In genomic region chr10:47288916-47289495, GRCh38 we compare ENCODE assay signal across 20 cellular contexts. TPM values are rescaled to one million over a fixed set of nuclear protein-coding genes. Genes with fewer than 3 reads are reported as not detected.
DNase-seq lines count a peak whose midpoint lies in the region; ATAC-seq and TF ChIP-seq lines count a peak whose summit lies in the region.
"Had no signal": no experiment of that assay in that cellular context is flagged by ENCODE, and none has a peak within 500 bp of the region (broad histone marks: within the 10 kb centered on the region; RNA-seq: fewer than 3 reads in every experiment).

No MANE protein-coding gene starts in this region.

- H4K8ac ChIP-seq in H9 (replicated peaks; ENCODE audit: insufficient read length, low read depth, low read length), result no peak overlapping the region
- no peak overlapping the region for H4K8ac ChIP-seq in mesendoderm (ENCODE audit: low read depth, low read length)

- H4K91ac ChIP-seq in H9 (ENCODE audit: insufficient read length, low read depth, low read length), result no peak overlapping the region

- H3K4me2 ChIP-seq in GM23338 (no peak overlapping the region), H9 (ENCODE audit: insufficient read depth, insufficient read length, low read length) (no peak overlapping the region), mesendoderm (ENCODE audit: low read length) (no peak overlapping the region)
- H3K4me2 ChIP-seq: BLaER1 had no signal

- H2BK120ac ChIP-seq in H9 (ENCODE audit: low read depth, low read length, poor library complexity, severe bottlenecking) (no peak overlapping the region), mesendoderm (ENCODE audit: low read depth, low read length) (no peak overlapping the region)

- H2AFZ ChIP-seq in GM23338 (no peak overlapping the region), H9 (ENCODE audit: low read length) (no peak overlapping the region)

- DNase-seq in GM23338 (ENCODE audit: low spot score), result no peak
- peak; percentile 24 for DNase-seq in H9
- no peak for DNase-seq in endodermal cell
- peak; percentile 75 for DNase-seq in osteocyte (ENCODE audit: extremely low spot score, unreplicated experiment)
- no peak for DNase-seq in NCI-H1694 (lab: John Stamatoyannopoulos, UW)
- no peak for DNase-seq in GOT3 (lab: John Stamatoyannopoulos, UW)
- no peak for DNase-seq in mesendoderm
- DNase-seq: CD4-positive, alpha-beta T cell; COR-L47; DMS79; KG1; NCI-H1092 treated with DMSO at 0.1 percent for 48 hours; NCI-H1436 treated with DMSO at 0.1 percent for 48 hours; NCI-H2029; NCI-H345; NCI-H524; NCI-H82; SIG-M5 had no signal

- H3K4me1 ChIP-seq in GM23338 (ENCODE audit: insufficient read depth) (no peaks in the 10 kb centered on the region), H9 (ENCODE audit: insufficient read depth, low read length) (no peaks in the 10 kb centered on the region), endodermal cell (ENCODE audit: control insufficient read depth, insufficient read depth, low read length) (no peaks in the 10 kb centered on the region), mesendoderm (ENCODE audit: control insufficient read depth, low read depth, low read length) (no peaks in the 10 kb centered on the region)

- H3K4me3 Mint-ChIP-seq in GM23338, result no peak overlapping the region
- no peak overlapping the region for H3K4me3 Mint-ChIP-seq in H9
- no peak overlapping the region for H3K4me3 Mint-ChIP-seq in endodermal cell
- no peak overlapping the region for H3K4me3 Mint-ChIP-seq in osteocyte (ENCODE audit: unreplicated experiment)
- H3K4me3 Mint-ChIP-seq: CD4-positive, alpha-beta T cell had no signal

- H3K4ac ChIP-seq in H9 (ENCODE audit: low read depth, low read length) (no peak overlapping the region), mesendoderm (ENCODE audit: low read depth, low read length) (no peak overlapping the region)

- TF ChIP-seq CTCF in GM23338 (conservative IDR thresholded peaks at IDR 0.05; ENCODE audit: low read depth in 2 of 2) (no peak; a peak in 1 of 4 replicates), H9 (conservative IDR thresholded peaks at IDR 0.05) (peak; percentile 30; the same call in 1 of the 3 replicates), endodermal cell (conservative IDR thresholded peaks at IDR 0.05) (peak; percentile 34), osteocyte (IDR thresholded peaks at IDR 0.05) (no peak)

- H3K27me3 Mint-ChIP-seq in GM23338 (ENCODE audit: insufficient read depth, low read depth, poor library complexity), result peaks cover 8% of the 10 kb centered on the region
- peaks cover 24% of the 10 kb centered on the region for H3K27me3 Mint-ChIP-seq in H9 (ENCODE audit: low read depth)
- H3K27me3 Mint-ChIP-seq in endodermal cell (ENCODE audit: insufficient read depth), result peaks cover 27% of the 10 kb centered on the region
- H3K27me3 Mint-ChIP-seq in osteocyte (ENCODE audit: unreplicated experiment), result peaks cover 27% of the 10 kb centered on the region
- H3K27me3 Mint-ChIP-seq: CD4-positive, alpha-beta T cell had no signal

- H3F3A ChIP-seq in GM23338 (replicated peaks; ENCODE audit: low read depth), result no peaks in the 10 kb centered on the region

- H3K9me3 ChIP-seq in H9 (ENCODE audit: control insufficient read depth, low read depth, low read length), result no peaks in the 10 kb centered on the region
- no peaks in the 10 kb centered on the region for H3K9me3 ChIP-seq in endodermal cell (ENCODE audit: control insufficient read depth, low read length)
- H3K9me3 ChIP-seq: BLaER1 had no signal

- peak; percentile 74 for ATAC-seq in GM23338
- ATAC-seq: Panc1 had no signal

- H3K9ac ChIP-seq in H9 (ENCODE audit: extremely low read depth, insufficient read length, low read length), result no peak overlapping the region
- no peak overlapping the region for H3K9ac ChIP-seq in endodermal cell (ENCODE audit: extremely low read depth, low read length, poor library complexity, severe bottlenecking)
- H3K9ac ChIP-seq in mesendoderm (ENCODE audit: low read length), result no peak overlapping the region
- H3K9ac ChIP-seq: BLaER1 had no signal

- no peak overlapping the region for H4K5ac ChIP-seq in H9 (ENCODE audit: insufficient read length, low read depth, low read length)
- H4K5ac ChIP-seq in mesendoderm (ENCODE audit: low read length), result no peak overlapping the region

- H3K79me1 ChIP-seq in H9 (ENCODE audit: insufficient read depth, low read depth, low read length, poor library complexity, severe bottlenecking), result no peaks in the 10 kb centered on the region
- no peaks in the 10 kb centered on the region for H3K79me1 ChIP-seq in mesendoderm (ENCODE audit: low read length)

- H3K27ac ChIP-seq in GM23338 (ENCODE audit: low read depth), result no peak overlapping the region
- no peak overlapping the region for H3K27ac ChIP-seq in H9 (ENCODE audit: insufficient read length, low read depth, low read length)
- no peak overlapping the region for H3K27ac ChIP-seq in endodermal cell (ENCODE audit: low read depth, low read length)
- no peak overlapping the region for H3K27ac ChIP-seq in mesendoderm (ENCODE audit: low read depth, low read length)
- H3K27ac ChIP-seq: BLaER1 had no signal

- no peak overlapping the region for H3K4me3 ChIP-seq in GM23338
- no peak overlapping the region for H3K4me3 ChIP-seq in endodermal cell (ENCODE audit: low read length)
- no peak overlapping the region for H3K4me3 ChIP-seq in mesendoderm (ENCODE audit: low read length)
- H3K4me3 ChIP-seq: BLaER1 had no signal

- H2BK15ac ChIP-seq in H9 (ENCODE audit: low read depth, low read length), result no peak overlapping the region
- H2BK15ac ChIP-seq in mesendoderm (replicated peaks; ENCODE audit: low read depth), result no peak overlapping the region

- H3K18ac ChIP-seq in H9 (ENCODE audit: insufficient read length, low read depth, low read length), result no peak overlapping the region
- no peak overlapping the region for H3K18ac ChIP-seq in mesendoderm (ENCODE audit: low read length)

- H3K9me3 Mint-ChIP-seq in GM23338, result no peaks in the 10 kb centered on the region
- no peaks in the 10 kb centered on the region for H3K9me3 Mint-ChIP-seq in H9
- H3K9me3 Mint-ChIP-seq in endodermal cell, result no peaks in the 10 kb centered on the region
- no peaks in the 10 kb centered on the region for H3K9me3 Mint-ChIP-seq in osteocyte (ENCODE audit: unreplicated experiment)
- H3K9me3 Mint-ChIP-seq: CD4-positive, alpha-beta T cell had no signal

- no peak overlapping the region for H2BK20ac ChIP-seq in H9 (ENCODE audit: low read depth, low read length, poor library complexity, severe bottlenecking)

- H3K27me3 ChIP-seq in GM23338 (ENCODE audit: insufficient read depth), result no peaks in the 10 kb centered on the region
- no peaks in the 10 kb centered on the region for H3K27me3 ChIP-seq in H9 (ENCODE audit: insufficient read depth, low read length)
- H3K27me3 ChIP-seq in endodermal cell (ENCODE audit: control insufficient read depth, insufficient read depth, low read length, poor library complexity, severe bottlenecking), result no peaks in the 10 kb centered on the region
- no peaks in the 10 kb centered on the region for H3K27me3 ChIP-seq in mesendoderm (ENCODE audit: insufficient read depth, low read length, poor library complexity)
- H3K27me3 ChIP-seq: BLaER1 had no signal

- H3K23ac ChIP-seq in H9 (ENCODE audit: insufficient read length, low read depth, low read length) (no peak overlapping the region), mesendoderm (ENCODE audit: low read length) (no peak overlapping the region)

- H3K56ac ChIP-seq in H9 (ENCODE audit: insufficient read length, low read depth, low read length) (no peak overlapping the region), mesendoderm (ENCODE audit: low read length) (no peak overlapping the region)

- peaks cover 4% of the 10 kb centered on the region; the same call in 1 of the 2 replicates for H3K9me2 ChIP-seq in GM23338 (ENCODE audit: insufficient read depth)

- H4K20me1 ChIP-seq in GM23338 (replicated peaks; ENCODE audit: insufficient read depth), result no peaks in the 10 kb centered on the region
- no peaks in the 10 kb centered on the region for H4K20me1 ChIP-seq in H9 (ENCODE audit: control insufficient read depth, insufficient read depth, insufficient read length)
- H4K20me1 ChIP-seq: BLaER1 had no signal

- no peak overlapping the region for H2BK12ac ChIP-seq in H9 (ENCODE audit: insufficient read length, low read depth, low read length)

- WGBS in H9 (ENCODE audit: extremely low coverage, insufficient read length, low lambda C conversion rate), result no CpG with 5 or more reads among the region's 9 CpGs
- WGBS in endodermal cell (ENCODE audit: insufficient coverage in 1 of 2, insufficient read length in 1 of 2), 2 experiments, result 40 to 88% methylated on average over 1 to 9 of the region's 9 CpGs
- no CpG with 5 or more reads among the region's 9 CpGs for WGBS in mesendoderm (ENCODE audit: extremely low coverage, insufficient coverage, low lambda C conversion rate)

- H3K79me2 ChIP-seq in GM23338 (replicated peaks; ENCODE audit: insufficient read depth) (no peaks in the 10 kb centered on the region), H9 (ENCODE audit: insufficient read depth, low read length) (no peaks in the 10 kb centered on the region), mesendoderm (ENCODE audit: control insufficient read depth, insufficient read depth, low read length) (no peaks in the 10 kb centered on the region)

- no peak overlapping the region for H2BK5ac ChIP-seq in H9 (ENCODE audit: insufficient read length, low read length)
- no peak overlapping the region for H2BK5ac ChIP-seq in mesendoderm (ENCODE audit: low read length)

- H3K36me3 Mint-ChIP-seq in GM23338 (ENCODE audit: low read depth) (no peaks in the 10 kb centered on the region), H9 (ENCODE audit: insufficient read depth in 1 of 3, low read depth in 3 of 3) (no peaks in the 10 kb centered on the region), endodermal cell (ENCODE audit: low read depth) (no peaks in the 10 kb centered on the region), osteocyte (ENCODE audit: unreplicated experiment) (no peaks in the 10 kb centered on the region)

- no peak overlapping the region for H3T11ph ChIP-seq in H9 (ENCODE audit: low read length)

- no peaks in the 10 kb centered on the region; the same call in 2 of the 3 replicates for H3K4me1 Mint-ChIP-seq in GM23338
- no peaks in the 10 kb centered on the region for H3K4me1 Mint-ChIP-seq in H9
- no peaks in the 10 kb centered on the region for H3K4me1 Mint-ChIP-seq in endodermal cell
- H3K4me1 Mint-ChIP-seq in osteocyte (ENCODE audit: unreplicated experiment), result no peaks in the 10 kb centered on the region

- H3K36me3 ChIP-seq in GM23338 (ENCODE audit: insufficient read depth), result no peaks in the 10 kb centered on the region
- no peaks in the 10 kb centered on the region for H3K36me3 ChIP-seq in endodermal cell (ENCODE audit: control insufficient read depth, insufficient read depth, low read length)
- no peaks in the 10 kb centered on the region for H3K36me3 ChIP-seq in mesendoderm (ENCODE audit: control insufficient read depth, insufficient read depth, low read length)
- H3K36me3 ChIP-seq: BLaER1 had no signal

- H3K27ac Mint-ChIP-seq in GM23338 (no peak overlapping the region), H9 (no peak overlapping the region), endodermal cell (no peak overlapping the region), osteocyte (ENCODE audit: unreplicated experiment) (no peak overlapping the region)
- H3K27ac Mint-ChIP-seq: CD4-positive, alpha-beta T cell had no signal

- H2AK5ac ChIP-seq in H9 (ENCODE audit: insufficient read length, low read length), result no peak overlapping the region
- H2AK5ac ChIP-seq in mesendoderm (ENCODE audit: low read length), result no peak overlapping the region

- no peak overlapping the region for H3K14ac ChIP-seq in H9 (ENCODE audit: insufficient read depth, low read length)

- no peaks in the 10 kb centered on the region for H3K23me2 ChIP-seq in H9 (ENCODE audit: insufficient read length, low read depth, low read length, poor library complexity, severe bottlenecking)

RNA-seq across cellular contexts. Expression of gene GDF10, which starts 11.0 kb away (rescaled TPM):
- 0.21 and 0.43 TPM in 2 replicates for total RNA-seq in GM23338 (2014; rRNA removed; shearing (Covaris generic))
- not detected in 2 replicates for polyA plus RNA-seq in GM23338 (2016; fragmentation: Nextera tagmentation; extraction: Ambion mirVana)
- total RNA-seq in H9 (2021) (0.20 TPM in 1 of 2 replicates, not detected in the other), endodermal cell (not detected), osteocyte (not detected in 2 replicates)
- 12.8 TPM for polyA plus RNA-seq in endodermal cell (2013, experiment 1 of 2)
- polyA plus RNA-seq in endodermal cell (2013, experiment 2 of 2), result 8.9 TPM
- 0.08 TPM for polyA plus RNA-seq in mesendoderm (2013, experiment 1 of 2)
- polyA plus RNA-seq in mesendoderm (2013, experiment 2 of 2), result 0.17 TPM

RNA-seq across cellular contexts. Expression of gene GDF2, which starts 33.2 kb away (rescaled TPM):
- total RNA-seq in GM23338 (2014; rRNA removed; shearing (Covaris generic)), result not detected in 2 replicates
- polyA plus RNA-seq in GM23338 (2016; fragmentation: Nextera tagmentation; extraction: Ambion mirVana), result not detected in 2 replicates
- total RNA-seq in H9 (2021) (not detected in 2 replicates), endodermal cell (not detected), osteocyte (not detected in 2 replicates)
- not detected for polyA plus RNA-seq in endodermal cell (2013, experiment 1 of 2)
- not detected for polyA plus RNA-seq in endodermal cell (2013, experiment 2 of 2)
- polyA plus RNA-seq in mesendoderm (2013, experiment 1 of 2), result not detected
- not detected for polyA plus RNA-seq in mesendoderm (2013, experiment 2 of 2)
- total RNA-seq: CD4-positive, alpha-beta T cell had no signal

RNA-seq across cellular contexts. Expression of gene RBP3, which starts 59.2 kb away (rescaled TPM):
- total RNA-seq in GM23338 (2014; rRNA removed; shearing (Covaris generic)), result not detected in 2 replicates
- not detected in 2 replicates for polyA plus RNA-seq in GM23338 (2016; fragmentation: Nextera tagmentation; extraction: Ambion mirVana)
- not detected in 2 replicates for total RNA-seq in H9 (2021)
- not detected for total RNA-seq in endodermal cell
- polyA plus RNA-seq in endodermal cell (2013, experiment 1 of 2), result not detected
- polyA plus RNA-seq in endodermal cell (2013, experiment 2 of 2), result not detected
- total RNA-seq in osteocyte, result not detected in 2 replicates
- not detected for polyA plus RNA-seq in mesendoderm (2013, experiment 1 of 2)
- polyA plus RNA-seq in mesendoderm (2013, experiment 2 of 2), result not detected
- total RNA-seq: CD4-positive, alpha-beta T cell had no signal

Comparison
In these comparisons a context has a peak if more than half of its experiments do, and no peak if none do; other contexts are left out.
1. DNase-seq: peak in H9 (single experiment) and osteocyte (single experiment); none in GM23338 (single experiment), endodermal cell (single experiment), NCI-H1694 (single experiment), GOT3 (single experiment) and mesendoderm (single experiment).
2. CTCF ChIP-seq: peak in H9 (single experiment) and endodermal cell (single experiment); none in GM23338 (0 of 2) and osteocyte (single experiment).